In genomic region chr18:10332452-10332851, GRCh38 we compare ENCODE assay signal across 30 cellular contexts.
"Had no signal": no experiment of that assay in that cellular context is flagged by ENCODE, and none has a peak within 500 bp of the region (broad histone marks: within the 10 kb centered on the region; RNA-seq: fewer than 3 reads in every experiment).

No MANE protein-coding gene starts in this region.

- H3K4me1 ChIP-seq: adrenal gland, body of pancreas, colonic mucosa, gastroesophageal sphincter, heart right ventricle had no signal

- H3K4me1 Mint-ChIP-seq: activated B cell treated with CpG ODN at 0.5 μM for 24 hours; activated naive CD4-positive, alpha-beta T cell treated with anti-CD3 and anti-CD28 coated beads, Interleukin-2, amount 50 U/mL, for 24 hours; activated naive CD8-positive, alpha-beta T cell treated with anti-CD3 and anti-CD28 coated beads for 36 hours; activated naive CD8-positive, alpha-beta T cell treated with anti-CD3 and anti-CD28 coated beads, Interleukin-2, amount 50 U/mL, for 24 hours had no signal

- H3K36me3 ChIP-seq: adrenal gland, colonic mucosa, esophagus squamous epithelium, gastroesophageal sphincter, heart right ventricle had no signal

- H3K9me3 Mint-ChIP-seq: activated B cell treated with CpG ODN at 0.5 μM for 24 hours; activated CD8-positive, alpha-beta T cell treated with anti-CD3 and anti-CD28 coated beads for 36 hours; activated naive CD4-positive, alpha-beta T cell treated with anti-CD3 and anti-CD28 coated beads for 36 hours; activated naive CD4-positive, alpha-beta T cell treated with anti-CD3 and anti-CD28 coated beads, Interleukin-2, amount 50 U/mL, for 24 hours; activated naive CD8-positive, alpha-beta T cell treated with anti-CD3 and anti-CD28 coated beads for 36 hours; activated naive CD8-positive, alpha-beta T cell treated with anti-CD3 and anti-CD28 coated beads, Interleukin-2, amount 50 U/mL, for 24 hours; activated T-cell treated with anti-CD3 and anti-CD28 coated beads, Interleukin-2, amount 50 U/mL, for 4 hours; activated T-helper 1 cell treated with anti-CD3 and anti-CD28 coated beads, Interleukin-12 subunit alpha, Interleukin-12 subunit beta, Interleukin-2, Interleukin-4 antibody, amounts not matched to agents 30 ng/mL and 10 ng/mL and 1 ng/mL, durations not matched to agents 14 hours and 24 hours and 36 hours; activated T-helper 2 cell treated with anti-CD3 and anti-CD28 coated beads, Interferon-gamma antibody, Interleukin-2, Interleukin-4, amounts not matched to agents 10 μg/mL and 5 μg/mL and 100 μg/mL, durations not matched to agents 14 hours and 24 hours and 36 hours; effector memory CD8-positive, alpha-beta T cell had no signal

- H3K9me3 ChIP-seq: adrenal gland, body of pancreas, colonic mucosa, esophagus squamous epithelium, gastroesophageal sphincter, heart right ventricle had no signal

- H3K4me3 Mint-ChIP-seq: activated B cell treated with CpG ODN at 0.5 μM for 24 hours; activated CD8-positive, alpha-beta T cell treated with anti-CD3 and anti-CD28 coated beads for 36 hours; activated naive CD4-positive, alpha-beta T cell treated with anti-CD3 and anti-CD28 coated beads for 36 hours; activated naive CD4-positive, alpha-beta T cell treated with anti-CD3 and anti-CD28 coated beads, Interleukin-2, amount 50 U/mL, for 24 hours; activated naive CD8-positive, alpha-beta T cell treated with anti-CD3 and anti-CD28 coated beads for 36 hours; activated naive CD8-positive, alpha-beta T cell treated with anti-CD3 and anti-CD28 coated beads, Interleukin-2, amount 50 U/mL, for 24 hours; activated T-cell treated with anti-CD3 and anti-CD28 coated beads, Interleukin-2, amount 50 U/mL, for 4 hours; activated T-helper 1 cell treated with anti-CD3 and anti-CD28 coated beads, Interleukin-12 subunit alpha, Interleukin-12 subunit beta, Interleukin-2, Interleukin-4 antibody, amounts not matched to agents 30 ng/mL and 10 ng/mL and 1 ng/mL, durations not matched to agents 14 hours and 24 hours and 36 hours; effector memory CD8-positive, alpha-beta T cell had no signal

- H3K4me3 ChIP-seq: adrenal gland, body of pancreas, colonic mucosa, esophagus squamous epithelium, gastroesophageal sphincter, heart right ventricle had no signal

- H3K27me3 ChIP-seq: adrenal gland, body of pancreas, colonic mucosa, esophagus squamous epithelium, gastroesophageal sphincter, heart right ventricle had no signal

- DNase-seq: activated B cell treated with CpG ODN at 0.5 μM for 24 hours; activated CD4-positive, alpha-beta T cell treated with anti-CD3 and anti-CD28 coated beads for 48 hours; activated CD4-positive, alpha-beta T cell treated with anti-CD3 and anti-CD28 coated beads, Interleukin-2, amount 50 U/mL, for 1 hour; activated CD4-positive, alpha-beta T cell treated with anti-CD3 and anti-CD28 coated beads, Interleukin-2, amount 50 U/mL, for 48 hours; activated CD8-positive, alpha-beta memory T cell treated with anti-CD3 and anti-CD28 coated beads for 24 hours; activated CD8-positive, alpha-beta T cell treated with anti-CD3 and anti-CD28 coated beads for 36 hours; activated effector memory CD4-positive, alpha-beta T cell treated with anti-CD3 and anti-CD28 coated beads, Interleukin-2, amount 50 U/mL, for 16 hours; activated naive CD4-positive, alpha-beta T cell treated with anti-CD3 and anti-CD28 coated beads for 36 hours; activated naive CD8-positive, alpha-beta T cell treated with anti-CD3 and anti-CD28 coated beads for 36 hours; activated naive CD8-positive, alpha-beta T cell treated with anti-CD3 and anti-CD28 coated beads, Interleukin-2, amount 50 U/mL, for 24 hours; activated T-cell treated with anti-CD3 and anti-CD28 coated beads, Interleukin-2, amount 50 U/mL, for 4 hours; adrenal gland; amygdala; aorta; body of pancreas; central memory CD4-positive, alpha-beta T cell; cerebellar nuclear complex; colonic mucosa; effector CD4-positive, alpha-beta T cell; effector memory CD8-positive, alpha-beta T cell; esophagus squamous epithelium; foreskin melanocyte; heart right ventricle; T-helper 2 cell had no signal

- H3K27ac Mint-ChIP-seq: activated B cell treated with CpG ODN at 0.5 μM for 24 hours; activated CD8-positive, alpha-beta T cell treated with anti-CD3 and anti-CD28 coated beads for 36 hours; activated naive CD4-positive, alpha-beta T cell treated with anti-CD3 and anti-CD28 coated beads for 36 hours; activated naive CD4-positive, alpha-beta T cell treated with anti-CD3 and anti-CD28 coated beads, Interleukin-2, amount 50 U/mL, for 24 hours; activated naive CD8-positive, alpha-beta T cell treated with anti-CD3 and anti-CD28 coated beads for 36 hours; activated naive CD8-positive, alpha-beta T cell treated with anti-CD3 and anti-CD28 coated beads, Interleukin-2, amount 50 U/mL, for 24 hours; activated T-helper 1 cell treated with anti-CD3 and anti-CD28 coated beads, Interleukin-12 subunit alpha, Interleukin-12 subunit beta, Interleukin-2, Interleukin-4 antibody, amounts not matched to agents 30 ng/mL and 10 ng/mL and 1 ng/mL, durations not matched to agents 14 hours and 24 hours and 36 hours; activated T-helper 2 cell treated with anti-CD3 and anti-CD28 coated beads, Interferon-gamma antibody, Interleukin-2, Interleukin-4, amounts not matched to agents 10 μg/mL and 5 μg/mL and 100 μg/mL, durations not matched to agents 14 hours and 24 hours and 36 hours; effector memory CD8-positive, alpha-beta T cell had no signal

- H3K27me3 Mint-ChIP-seq: activated CD8-positive, alpha-beta T cell treated with anti-CD3 and anti-CD28 coated beads for 36 hours; activated naive CD4-positive, alpha-beta T cell treated with anti-CD3 and anti-CD28 coated beads, Interleukin-2, amount 50 U/mL, for 24 hours; activated naive CD8-positive, alpha-beta T cell treated with anti-CD3 and anti-CD28 coated beads for 36 hours; activated naive CD8-positive, alpha-beta T cell treated with anti-CD3 and anti-CD28 coated beads, Interleukin-2, amount 50 U/mL, for 24 hours; effector memory CD8-positive, alpha-beta T cell had no signal

- H3K36me3 Mint-ChIP-seq: activated naive CD4-positive, alpha-beta T cell treated with anti-CD3 and anti-CD28 coated beads, Interleukin-2, amount 50 U/mL, for 24 hours; activated naive CD8-positive, alpha-beta T cell treated with anti-CD3 and anti-CD28 coated beads for 36 hours had no signal

- H3K27ac ChIP-seq: adrenal gland, body of pancreas, colonic mucosa, epithelial cell of prostate, esophagus squamous epithelium, gastroesophageal sphincter, heart right ventricle, VCaP had no signal
